ENCODE assay signal across 8 cellular contexts in the genomic region with DNA sequence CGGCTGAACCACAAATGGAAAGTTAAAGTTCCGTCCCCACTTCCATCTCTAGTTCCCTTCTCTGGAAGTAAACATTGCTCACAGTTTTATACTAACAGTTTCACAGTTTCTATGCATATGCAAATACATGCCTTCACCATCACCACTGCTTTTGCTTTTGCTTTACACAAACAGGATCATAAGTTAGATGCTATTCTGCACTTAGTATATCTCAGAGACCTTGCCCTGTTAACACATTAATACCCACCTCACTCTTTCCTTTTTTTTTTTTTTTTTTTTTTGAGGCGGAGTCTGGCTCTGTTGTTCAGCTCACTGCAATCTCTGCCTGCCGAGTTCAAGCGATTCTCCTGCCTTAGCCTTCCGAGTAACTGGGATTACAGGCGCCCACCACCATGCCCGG. TPM values are rescaled to one million over a fixed set of nuclear protein-coding genes. Genes with fewer than 3 reads are reported as not detected.
DNase-seq lines count a peak whose midpoint lies in the region; ATAC-seq and TF ChIP-seq lines count a peak whose summit lies in the region.

No MANE protein-coding gene starts in this region.

- peaks cover 6% of the 10 kb centered on the region for H3K4me1 ChIP-seq in effector memory CD4-positive, alpha-beta T cell (ENCODE audit: control insufficient read depth, insufficient read depth, low read length, poor library complexity, severe bottlenecking)

- H3K9me3 Mint-ChIP-seq in natural killer cell: no peaks in the 10 kb centered on the region

- peak overlapping the region; percentile 91 to 96 for H3K27ac Mint-ChIP-seq in natural killer cell

- H3K9me3 ChIP-seq in effector memory CD4-positive, alpha-beta T cell (ENCODE audit: control insufficient read depth, low read length): no peaks in the 10 kb centered on the region

- H3K27me3 Mint-ChIP-seq in natural killer cell (ENCODE audit: low read depth in 2 of 2): no peaks in the 10 kb centered on the region

- peak overlapping the region; percentile 98 for H3K4me3 Mint-ChIP-seq in natural killer cell

- H3K27me3 ChIP-seq in effector memory CD4-positive, alpha-beta T cell (replicated peaks; ENCODE audit: control insufficient read depth, insufficient read depth, low read length, poor library complexity, severe bottlenecking): no peaks in the 10 kb centered on the region

- intact Hi-C loops in natural killer cell (cut with micrococcal nuclease): loop anchor here (2.0 to 5.0 kb wide), 2 partner anchors 42 to 270 kb away; a partner anchor contains a TSS

- H3K4me3 ChIP-seq in effector memory CD4-positive, alpha-beta T cell (ENCODE audit: insufficient read depth, low read depth, low read length, poor library complexity, severe bottlenecking): peak overlapping the region; percentile 95

- no peaks in the 10 kb centered on the region for H3K36me3 Mint-ChIP-seq in natural killer cell

- peak overlapping the region; percentile 85 for H3K27ac ChIP-seq in effector memory CD4-positive, alpha-beta T cell (ENCODE audit: insufficient read depth, low read length, poor library complexity, severe bottlenecking)

- TF ChIP-seq CTCF in GM10266 (IDR thresholded peaks at IDR 0.05; ENCODE audit: control insufficient read depth, insufficient read depth, low read depth, missing control alignments) (no peak), natural killer cell (IDR thresholded peaks at IDR 0.05) (no peak)

- DNase-seq in GM10266 (ENCODE audit: extremely low spot score) (peak; percentile 47), NAMALWA (ENCODE audit: low spot score) (peak; percentile 59), natural killer cell (no peak), NCI-H128 (lab: John Stamatoyannopoulos, UW; ENCODE audit: unreplicated experiment) (no peak), DMS153 (lab: John Stamatoyannopoulos, UW) (no peak)
- DNase-seq in effector memory CD4-positive, alpha-beta T cell: no peak
- DNase-seq in effector CD4-positive, alpha-beta T cell: no peak

- peaks cover 9% of the 10 kb centered on the region for H3K36me3 ChIP-seq in effector memory CD4-positive, alpha-beta T cell (ENCODE audit: control insufficient read depth, insufficient read depth, low read length)

- H3K4me1 Mint-ChIP-seq in natural killer cell: peaks cover 35 to 58% of the 10 kb centered on the region in 2 donors

- ATAC-seq in GM21717 (IDR thresholded peaks at IDR 0.05; ENCODE audit: unreplicated experiment): peak; percentile 73
- ATAC-seq in natural killer cell: peak; percentile 61 to 81 (median 65)

RNA-seq across cellular contexts. Expression of a gene that starts 0.9 kb away (rescaled TPM):
- 10 to 100 TPM; 76.3 to 83.2 (median 80.8) TPM for total RNA-seq in natural killer cell

RNA-seq across cellular contexts. Expression of a gene that starts 23.5 kb away (rescaled TPM):
- under 1 TPM; 0.25 to 0.97 (median 0.31) TPM for total RNA-seq in natural killer cell

RNA-seq across cellular contexts. Expression of a gene that starts 42.2 kb away (rescaled TPM):
- total RNA-seq in natural killer cell: 10 to 100 TPM; 60.1 to 65.4 (median 63.3) TPM

RNA-seq across cellular contexts. Expression of a gene that starts 42.6 kb away (rescaled TPM):
- total RNA-seq in natural killer cell: 10 to 100 TPM; 66.0 to 77.6 (median 74.9) TPM

RNA-seq across cellular contexts. Expression of a gene that starts 48.8 kb away (rescaled TPM):
- total RNA-seq in natural killer cell: 10 to 100 TPM; 61.5 to 68.2 (median 63.3) TPM

Comparison
In these comparisons a context has a peak if more than half of its experiments do, and no peak if none do; other contexts are left out.
1. DNase-seq: peak in GM10266 (single experiment) and NAMALWA (single experiment); none in effector memory CD4-positive, alpha-beta T cell (0 of 3), natural killer cell (single experiment), NCI-H128 (single experiment), DMS153 (single experiment) and effector CD4-positive, alpha-beta T cell (single experiment).